Comparison of ENCODE assay signal across 14 cellular contexts in genomic region chr2:84223191-84223590, GRCh38.
DNase-seq lines count a peak whose midpoint lies in the region; ATAC-seq and TF ChIP-seq lines count a peak whose summit lies in the region.
"Had no signal": no experiment of that assay in that cellular context is flagged by ENCODE, and none has a peak within 500 bp of the region (broad histone marks: within the 10 kb centered on the region; RNA-seq: fewer than 3 reads in every experiment).

No MANE protein-coding gene starts in this region.

- intact Hi-C loops in psoas muscle (cut with DNase I) = no loop called here

- no peaks in the 10 kb centered on the region for H3K4me1 Mint-ChIP-seq in stimulated activated effector memory CD8-positive, alpha-beta T cell treated with anti-CD3 and anti-CD28 coated beads, Interleukin-12 subunit alpha, Interleukin-12 subunit beta, amount 100 ng/mL, for 72 hours
- H3K4me1 Mint-ChIP-seq in activated T-helper 17 cell treated with anti-CD3 and anti-CD28 coated beads, Interleukin-2, amount 50 U/mL, for 72 hours = no peaks in the 10 kb centered on the region

- H3K27ac Mint-ChIP-seq in stimulated activated effector memory CD8-positive, alpha-beta T cell treated with anti-CD3 and anti-CD28 coated beads, Interleukin-12 subunit alpha, Interleukin-12 subunit beta, amount 100 ng/mL, for 72 hours = no peak overlapping the region
- H3K27ac Mint-ChIP-seq in activated T-helper 17 cell treated with anti-CD3 and anti-CD28 coated beads, Interleukin-2, amount 50 U/mL, for 72 hours = no peak overlapping the region
- H3K27ac Mint-ChIP-seq: T-helper 1 cell treated with Interleukin-12 subunit alpha and Interleukin-12 subunit beta and Interleukin-4 antibody, amounts not matched to agents 30 μg/mL and 1 μg/mL, for 36 hours; WTC11 had no signal

- H3K9me3 Mint-ChIP-seq in stimulated activated effector memory CD8-positive, alpha-beta T cell treated with anti-CD3 and anti-CD28 coated beads, Interleukin-12 subunit alpha, Interleukin-12 subunit beta, amount 100 ng/mL, for 72 hours = no peaks in the 10 kb centered on the region
- no peaks in the 10 kb centered on the region for H3K9me3 Mint-ChIP-seq in activated T-helper 17 cell treated with anti-CD3 and anti-CD28 coated beads, Interleukin-2, amount 50 U/mL, for 72 hours
- H3K9me3 Mint-ChIP-seq: T-helper 1 cell treated with Interleukin-12 subunit alpha and Interleukin-12 subunit beta and Interleukin-4 antibody, amounts not matched to agents 30 μg/mL and 1 μg/mL, for 36 hours had no signal

- H3K27me3 Mint-ChIP-seq in activated T-helper 17 cell treated with anti-CD3 and anti-CD28 coated beads, Interleukin-2, amount 50 U/mL, for 72 hours = peaks cover 8% of the 10 kb centered on the region

- DNase-seq in HS-27A (ENCODE audit: low read depth) = peak; percentile 41
- peak; percentile 67 for DNase-seq in SW480 (ENCODE audit: low spot score)
- DNase-seq in foreskin keratinocyte = peak; percentile 67 to 85
- no peak for DNase-seq in stimulated activated effector memory CD8-positive, alpha-beta T cell treated with anti-CD3 and anti-CD28 coated beads, Interleukin-12 subunit alpha, Interleukin-12 subunit beta, amount 100 ng/mL, for 72 hours (ENCODE audit: low spot score in 2 of 2)
- no peak for DNase-seq in psoas muscle
- DNase-seq: Karpas-422; NCI-H1694; stimulated activated CD4-positive, alpha-beta T cell treated with anti-CD3 and anti-CD28 coated beads, Interleukin-2, amount 100 ng/mL, for 24 hours had no signal

- 75 to 80% (median 79%) methylated on average over 2 of the region's 2 CpGs for WGBS in psoas muscle, 3 donors

- peak; percentile 98 for ATAC-seq in foreskin keratinocyte
- ATAC-seq in stimulated activated effector memory CD8-positive, alpha-beta T cell treated with anti-CD3 and anti-CD28 coated beads, Interleukin-12 subunit alpha, Interleukin-12 subunit beta, amount 100 ng/mL, for 72 hours = peak; percentile 53
- ATAC-seq in GM21515 (IDR thresholded peaks at IDR 0.05; ENCODE audit: unreplicated experiment) = no peak
- no peak for ATAC-seq in psoas muscle
- ATAC-seq in activated T-helper 17 cell treated with anti-CD3 and anti-CD28 coated beads, Interleukin-2, amount 50 U/mL, for 72 hours (replicated peaks) = no peak
- ATAC-seq: Right ventricle myocardium inferior, sciatic nerve, WTC11 had no signal

- no peaks in the 10 kb centered on the region for H3K9me3 ChIP-seq in psoas muscle

- H3K27ac ChIP-seq in foreskin keratinocyte (no peak overlapping the region), psoas muscle (no peak overlapping the region)

- H3K36me3 Mint-ChIP-seq in stimulated activated effector memory CD8-positive, alpha-beta T cell treated with anti-CD3 and anti-CD28 coated beads, Interleukin-12 subunit alpha, Interleukin-12 subunit beta, amount 100 ng/mL, for 72 hours = no peaks in the 10 kb centered on the region
- no peaks in the 10 kb centered on the region for H3K36me3 Mint-ChIP-seq in activated T-helper 17 cell treated with anti-CD3 and anti-CD28 coated beads, Interleukin-2, amount 50 U/mL, for 72 hours (ENCODE audit: low read depth)

- H3K4me3 ChIP-seq in psoas muscle = no peak overlapping the region

- H3K27me3 ChIP-seq in foreskin keratinocyte (peaks cover 3% of the 10 kb centered on the region), psoas muscle (ENCODE audit: insufficient read depth in 3 of 3, low read length in 2 of 3) (no peaks in the 10 kb centered on the region)

- H3K36me3 ChIP-seq in psoas muscle (ENCODE audit: insufficient read depth in 1 of 2, low read depth in 1 of 2) = no peaks in the 10 kb centered on the region

- H3K4me1 ChIP-seq in foreskin keratinocyte = peaks cover 18% of the 10 kb centered on the region
- H3K4me1 ChIP-seq in psoas muscle = no peaks in the 10 kb centered on the region

- H3K4me3 Mint-ChIP-seq in stimulated activated effector memory CD8-positive, alpha-beta T cell treated with anti-CD3 and anti-CD28 coated beads, Interleukin-12 subunit alpha, Interleukin-12 subunit beta, amount 100 ng/mL, for 72 hours = no peak overlapping the region
- H3K4me3 Mint-ChIP-seq in activated T-helper 17 cell treated with anti-CD3 and anti-CD28 coated beads, Interleukin-2, amount 50 U/mL, for 72 hours = no peak overlapping the region
- H3K4me3 Mint-ChIP-seq: T-helper 1 cell treated with Interleukin-12 subunit alpha and Interleukin-12 subunit beta and Interleukin-4 antibody, amounts not matched to agents 30 μg/mL and 1 μg/mL, for 36 hours; WTC11 had no signal

- TF ChIP-seq CTCF in foreskin keratinocyte (conservative IDR thresholded peaks at IDR 0.05) (no peak), psoas muscle (IDR thresholded peaks at IDR 0.05) (no peak)

Comparison
In these comparisons a context has a peak if more than half of its experiments do, and no peak if none do; other contexts are left out.
1. DNase-seq: peak in HS-27A (single experiment), SW480 (single experiment) and foreskin keratinocyte (2 of 2); none in stimulated activated effector memory CD8-positive, alpha-beta T cell treated with anti-CD3 and anti-CD28 coated beads, Interleukin-12 subunit alpha, Interleukin-12 subunit beta, amount 100 ng/mL, for 72 hours (0 of 2) and psoas muscle (0 of 2).
2. ATAC-seq: peak in foreskin keratinocyte (single experiment) and stimulated activated effector memory CD8-positive, alpha-beta T cell treated with anti-CD3 and anti-CD28 coated beads, Interleukin-12 subunit alpha, Interleukin-12 subunit beta, amount 100 ng/mL, for 72 hours (single experiment); none in GM21515 (single experiment), psoas muscle (0 of 4) and activated T-helper 17 cell treated with anti-CD3 and anti-CD28 coated beads, Interleukin-2, amount 50 U/mL, for 72 hours (single experiment).